ENCODE assay signal across 18 cellular contexts in genomic region chrX:18422886-18423285, GRCh38.
"Had no signal": no experiment of that assay in that cellular context is flagged by ENCODE, and none has a peak within 500 bp of the region (broad histone marks: within the 10 kb centered on the region; RNA-seq: fewer than 3 reads in every experiment).

No MANE protein-coding gene starts in this region.

- H3K27ac Mint-ChIP-seq: activated CD4-positive, alpha-beta memory T cell treated with anti-CD3 and anti-CD28 coated beads for 36 hours; dendritic cell treated with granulocyte-macrophage colony-stimulating factor and Interleukin-4, amounts not matched to agents 40 ng/mL and 50 ng/mL, for 4 days; memory B cell; natural killer cell treated with Interleukin-12 subunit alpha and Interleukin-12 subunit beta and Interleukin-15 and Interleukin-18, amount 100 ng/mL, for 72 hours; stimulated activated naive B cell treated with anti-CD40 and anti-IgM and Interleukin-4, amounts not matched to agents 10 μg/mL and 1 μg/mL and 100 μg/mL, for 72 hours had no signal

- DNase-seq: activated CD4-positive, alpha-beta memory T cell treated with anti-CD3 and anti-CD28 coated beads for 36 hours; activated CD8-positive, alpha-beta memory T cell treated with anti-CD3 and anti-CD28 coated beads, Interleukin-2, amount 50 U/mL, for 48 hours; central memory CD4-positive, alpha-beta T cell; erythroblast; left ventricle myocardium inferior; occipital lobe; psoas muscle; right lobe of liver; stimulated activated CD4-positive, alpha-beta T cell treated with anti-CD3 and anti-CD28 coated beads, Interleukin-2, amount 100 ng/mL, for 24 hours; stimulated activated naive B cell treated with anti-CD40 and anti-IgM and Interleukin-4, amounts not matched to agents 10 μg/mL and 1 μg/mL and 100 μg/mL, for 72 hours; substantia nigra; T-helper 9 cell; upper lobe of left lung had no signal

- H3K27me3 Mint-ChIP-seq: memory B cell had no signal

- FAIRE-seq: keratinocyte had no signal

- H3K4me1 ChIP-seq: left ventricle myocardium inferior, psoas muscle, right lobe of liver had no signal

- H3K9me3 ChIP-seq: gastroesophageal sphincter, left ventricle myocardium inferior, psoas muscle, right lobe of liver, upper lobe of left lung had no signal

- H3K27ac ChIP-seq: gastroesophageal sphincter, left ventricle myocardium inferior, psoas muscle, right lobe of liver, upper lobe of left lung had no signal

- H3K9me3 Mint-ChIP-seq: activated CD4-positive, alpha-beta memory T cell treated with anti-CD3 and anti-CD28 coated beads for 36 hours; dendritic cell treated with granulocyte-macrophage colony-stimulating factor and Interleukin-4, amounts not matched to agents 40 ng/mL and 50 ng/mL, for 4 days; memory B cell; natural killer cell treated with Interleukin-12 subunit alpha and Interleukin-12 subunit beta and Interleukin-15 and Interleukin-18, amount 100 ng/mL, for 72 hours; stimulated activated naive B cell treated with anti-CD40 and anti-IgM and Interleukin-4, amounts not matched to agents 10 μg/mL and 1 μg/mL and 100 μg/mL, for 72 hours had no signal

- H3K36me3 Mint-ChIP-seq: activated CD4-positive, alpha-beta memory T cell treated with anti-CD3 and anti-CD28 coated beads for 36 hours; memory B cell; natural killer cell treated with Interleukin-12 subunit alpha and Interleukin-12 subunit beta and Interleukin-15 and Interleukin-18, amount 100 ng/mL, for 72 hours; stimulated activated naive B cell treated with anti-CD40 and anti-IgM and Interleukin-4, amounts not matched to agents 10 μg/mL and 1 μg/mL and 100 μg/mL, for 72 hours had no signal

- H3K4me3 Mint-ChIP-seq: activated CD4-positive, alpha-beta memory T cell treated with anti-CD3 and anti-CD28 coated beads for 36 hours; dendritic cell treated with granulocyte-macrophage colony-stimulating factor and Interleukin-4, amounts not matched to agents 40 ng/mL and 50 ng/mL, for 4 days; memory B cell; natural killer cell treated with Interleukin-12 subunit alpha and Interleukin-12 subunit beta and Interleukin-15 and Interleukin-18, amount 100 ng/mL, for 72 hours; stimulated activated naive B cell treated with anti-CD40 and anti-IgM and Interleukin-4, amounts not matched to agents 10 μg/mL and 1 μg/mL and 100 μg/mL, for 72 hours had no signal

- H3K36me3 ChIP-seq: gastroesophageal sphincter, left ventricle myocardium inferior, right lobe of liver, upper lobe of left lung had no signal

- H3K4me3 ChIP-seq: gastroesophageal sphincter, left ventricle myocardium inferior, psoas muscle, right lobe of liver, upper lobe of left lung had no signal

- ATAC-seq: gastroesophageal sphincter; natural killer cell treated with Interleukin-12 subunit alpha and Interleukin-12 subunit beta and Interleukin-15 and Interleukin-18, amount 100 ng/mL, for 72 hours; psoas muscle; right lobe of liver; stimulated activated naive B cell treated with anti-CD40 and anti-IgM and Interleukin-4, amounts not matched to agents 10 μg/mL and 1 μg/mL and 100 μg/mL, for 72 hours had no signal

- H3K27me3 ChIP-seq: gastroesophageal sphincter, right lobe of liver, upper lobe of left lung had no signal
